Comparison of ENCODE assay signal across 14 cellular contexts in genomic region chr12:54257332-54257731, GRCh38. TPM values are rescaled to one million over a fixed set of nuclear protein-coding genes. Genes with fewer than 3 reads are reported as not detected.
A peak's percentile ranks its signal among the peaks of the same experiment; 100 is the strongest.
DNase-seq lines count a peak whose midpoint lies in the region; ATAC-seq and TF ChIP-seq lines count a peak whose summit lies in the region.
"Had no signal": no experiment of that assay in that cellular context is flagged by ENCODE, and none has a peak within 500 bp of the region (broad histone marks: within the 10 kb centered on the region; RNA-seq: fewer than 3 reads in every experiment).

No MANE protein-coding gene starts in this region.

- intact Hi-C loops in activated T-helper 1 cell treated with anti-CD3 and anti-CD28 coated beads, Interleukin-12 subunit alpha, Interleukin-12 subunit beta, Interleukin-2, Interleukin-4 antibody, amounts not matched to agents 30 ng/mL and 10 ng/mL and 1 ng/mL, durations not matched to agents 14 hours and 24 hours and 36 hours (cut with micrococcal nuclease): no loop called here
- intact Hi-C loops in testis (cut with DNase I; ENCODE audit: low total_unique reads): no loop called here

- peak overlapping the region; percentile 100 for H3K27ac ChIP-seq in HUES64 (ENCODE audit: low read depth, low read length)
- H3K27ac ChIP-seq in iPS-18a (ENCODE audit: low read length): peak overlapping the region; percentile 99
- no peak overlapping the region for H3K27ac ChIP-seq in testis
- H3K27ac ChIP-seq in foreskin keratinocyte: no peak overlapping the region

- no peaks in the 10 kb centered on the region for H3K9me3 ChIP-seq in HUES64 (ENCODE audit: insufficient read depth, low read depth, low read length)
- no peaks in the 10 kb centered on the region for H3K9me3 ChIP-seq in iPS-18a (ENCODE audit: control insufficient read depth, low read depth, low read length)
- no peaks in the 10 kb centered on the region for H3K9me3 ChIP-seq in testis

- H3K4me1 ChIP-seq in HUES64 (ENCODE audit: insufficient read depth, low read length) (peaks cover 44% of the 10 kb centered on the region), iPS-18a (ENCODE audit: control insufficient read depth, low read depth, low read length) (peaks cover 41% of the 10 kb centered on the region), testis (peaks cover 33% of the 10 kb centered on the region), foreskin keratinocyte (peaks cover 27% of the 10 kb centered on the region)

- peak overlapping the region; percentile 31 for H3K27ac Mint-ChIP-seq in activated T-helper 1 cell treated with anti-CD3 and anti-CD28 coated beads, Interleukin-12 subunit alpha, Interleukin-12 subunit beta, Interleukin-2, Interleukin-4 antibody, amounts not matched to agents 30 ng/mL and 10 ng/mL and 1 ng/mL, durations not matched to agents 14 hours and 24 hours and 36 hours
- H3K27ac Mint-ChIP-seq in stimulated activated effector memory CD8-positive, alpha-beta T cell treated with anti-CD3 and anti-CD28 coated beads, Interleukin-12 subunit alpha, Interleukin-12 subunit beta, amount 100 ng/mL, for 72 hours: peak overlapping the region; percentile 16
- H3K27ac Mint-ChIP-seq: activated naive CD8-positive, alpha-beta T cell treated with anti-CD3 and anti-CD28 coated beads for 36 hours had no signal

- no peaks in the 10 kb centered on the region for H3K9me3 Mint-ChIP-seq in activated T-helper 1 cell treated with anti-CD3 and anti-CD28 coated beads, Interleukin-12 subunit alpha, Interleukin-12 subunit beta, Interleukin-2, Interleukin-4 antibody, amounts not matched to agents 30 ng/mL and 10 ng/mL and 1 ng/mL, durations not matched to agents 14 hours and 24 hours and 36 hours
- no peaks in the 10 kb centered on the region for H3K9me3 Mint-ChIP-seq in stimulated activated effector memory CD8-positive, alpha-beta T cell treated with anti-CD3 and anti-CD28 coated beads, Interleukin-12 subunit alpha, Interleukin-12 subunit beta, amount 100 ng/mL, for 72 hours
- H3K9me3 Mint-ChIP-seq: activated naive CD8-positive, alpha-beta T cell treated with anti-CD3 and anti-CD28 coated beads for 36 hours; IgD-negative memory B cell had no signal

- peaks cover 19% of the 10 kb centered on the region for H3K4me1 Mint-ChIP-seq in activated T-helper 1 cell treated with anti-CD3 and anti-CD28 coated beads, Interleukin-12 subunit alpha, Interleukin-12 subunit beta, Interleukin-2, Interleukin-4 antibody, amounts not matched to agents 30 ng/mL and 10 ng/mL and 1 ng/mL, durations not matched to agents 14 hours and 24 hours and 36 hours (ENCODE audit: low read depth)
- peaks cover 9% of the 10 kb centered on the region for H3K4me1 Mint-ChIP-seq in stimulated activated effector memory CD8-positive, alpha-beta T cell treated with anti-CD3 and anti-CD28 coated beads, Interleukin-12 subunit alpha, Interleukin-12 subunit beta, amount 100 ng/mL, for 72 hours

- H3K36me3 ChIP-seq in HUES64 (ENCODE audit: insufficient read depth, low read length): peaks cover 51% of the 10 kb centered on the region
- peaks cover 38% of the 10 kb centered on the region for H3K36me3 ChIP-seq in iPS-18a (ENCODE audit: control insufficient read depth, low read depth, low read length)
- no peaks in the 10 kb centered on the region for H3K36me3 ChIP-seq in testis (ENCODE audit: low read depth, missing control alignments)

- peak overlapping the region; percentile 97; the same call in 1 of the 2 replicates for H3K9ac ChIP-seq in HUES64 (ENCODE audit: low read depth, low read length)
- H3K9ac ChIP-seq in iPS-18a (ENCODE audit: low read length): peak overlapping the region; percentile 91

- H3K27me3 ChIP-seq in HUES64 (ENCODE audit: insufficient read depth, low read length) (no peaks in the 10 kb centered on the region), iPS-18a (ENCODE audit: control insufficient read depth, insufficient read depth, low read length) (no peaks in the 10 kb centered on the region), testis (no peaks in the 10 kb centered on the region), foreskin keratinocyte (no peaks in the 10 kb centered on the region)

- DNase-seq in activated T-helper 1 cell treated with anti-CD3 and anti-CD28 coated beads, Interleukin-12 subunit alpha, Interleukin-12 subunit beta, Interleukin-2, Interleukin-4 antibody, amounts not matched to agents 30 ng/mL and 10 ng/mL and 1 ng/mL, durations not matched to agents 14 hours and 24 hours and 36 hours (ENCODE audit: low spot score): no peak
- DNase-seq in stimulated activated effector memory CD8-positive, alpha-beta T cell treated with anti-CD3 and anti-CD28 coated beads, Interleukin-12 subunit alpha, Interleukin-12 subunit beta, amount 100 ng/mL, for 72 hours (ENCODE audit: low spot score in 2 of 2): no peak
- DNase-seq in testis: no peak
- no peak for DNase-seq in foreskin keratinocyte
- DNase-seq: activated naive CD8-positive, alpha-beta T cell treated with anti-CD3 and anti-CD28 coated beads for 36 hours; NCI-H1436; NCI-H526 treated with DMSO at 0.1 percent for 48 hours had no signal

- H3K4me3 ChIP-seq in HUES64 (ENCODE audit: low read length) (no peak overlapping the region), iPS-18a (ENCODE audit: low read length) (no peak overlapping the region), testis (no peak overlapping the region)

- H3K4me3 Mint-ChIP-seq in activated T-helper 1 cell treated with anti-CD3 and anti-CD28 coated beads, Interleukin-12 subunit alpha, Interleukin-12 subunit beta, Interleukin-2, Interleukin-4 antibody, amounts not matched to agents 30 ng/mL and 10 ng/mL and 1 ng/mL, durations not matched to agents 14 hours and 24 hours and 36 hours: no peak overlapping the region
- no peak overlapping the region for H3K4me3 Mint-ChIP-seq in stimulated activated effector memory CD8-positive, alpha-beta T cell treated with anti-CD3 and anti-CD28 coated beads, Interleukin-12 subunit alpha, Interleukin-12 subunit beta, amount 100 ng/mL, for 72 hours
- H3K4me3 Mint-ChIP-seq: IgD-negative memory B cell had no signal

- WGBS in HUES64: 89% methylated on average over 8 of the region's 8 CpGs
- 84 to 91% methylated on average over 6 to 8 of the region's 8 CpGs for WGBS in testis, 2 donors

- ATAC-seq in stimulated activated effector memory CD8-positive, alpha-beta T cell treated with anti-CD3 and anti-CD28 coated beads, Interleukin-12 subunit alpha, Interleukin-12 subunit beta, amount 100 ng/mL, for 72 hours: no peak
- ATAC-seq in HG02763 (IDR thresholded peaks at IDR 0.05; ENCODE audit: unreplicated experiment): no peak
- no peak for ATAC-seq in HG02981 (IDR thresholded peaks at IDR 0.05; ENCODE audit: unreplicated experiment)
- ATAC-seq in foreskin keratinocyte: no peak

- no peak for TF ChIP-seq POLR2A in testis (IDR thresholded peaks at IDR 0.05)

- no peaks in the 10 kb centered on the region for H3K27me3 Mint-ChIP-seq in activated T-helper 1 cell treated with anti-CD3 and anti-CD28 coated beads, Interleukin-12 subunit alpha, Interleukin-12 subunit beta, Interleukin-2, Interleukin-4 antibody, amounts not matched to agents 30 ng/mL and 10 ng/mL and 1 ng/mL, durations not matched to agents 14 hours and 24 hours and 36 hours (ENCODE audit: insufficient read depth)
- H3K27me3 Mint-ChIP-seq: activated naive CD8-positive, alpha-beta T cell treated with anti-CD3 and anti-CD28 coated beads for 36 hours; IgD-negative memory B cell had no signal

- H3K36me3 Mint-ChIP-seq in activated T-helper 1 cell treated with anti-CD3 and anti-CD28 coated beads, Interleukin-12 subunit alpha, Interleukin-12 subunit beta, Interleukin-2, Interleukin-4 antibody, amounts not matched to agents 30 ng/mL and 10 ng/mL and 1 ng/mL, durations not matched to agents 14 hours and 24 hours and 36 hours (ENCODE audit: low read depth): peaks cover 16% of the 10 kb centered on the region
- peaks cover 57% of the 10 kb centered on the region for H3K36me3 Mint-ChIP-seq in stimulated activated effector memory CD8-positive, alpha-beta T cell treated with anti-CD3 and anti-CD28 coated beads, Interleukin-12 subunit alpha, Interleukin-12 subunit beta, amount 100 ng/mL, for 72 hours

- TF ChIP-seq CTCF in testis (IDR thresholded peaks at IDR 0.05): no peak
- no peak for TF ChIP-seq CTCF in foreskin keratinocyte (conservative IDR thresholded peaks at IDR 0.05)

RNA-seq across cellular contexts. Expression of gene CBX5, which starts 22.6 kb away (rescaled TPM):
- 84.3 TPM for polyA plus RNA-seq in HUES64 (2013, experiment 1 of 2)
- 96.8 TPM for polyA plus RNA-seq in HUES64 (2013, experiment 2 of 2)
- 99.8 and 106 TPM in 2 replicates for total RNA-seq in activated T-helper 1 cell treated with anti-CD3 and anti-CD28 coated beads, Interleukin-12 subunit alpha, Interleukin-12 subunit beta, Interleukin-2, Interleukin-4 antibody, amounts not matched to agents 30 ng/mL and 10 ng/mL and 1 ng/mL, durations not matched to agents 14 hours and 24 hours and 36 hours
- 10 to 100 TPM; 52.7 to 63.9 TPM for total RNA-seq in testis
- polyA plus RNA-seq in testis (ENCODE audit: insufficient read depth, low read depth, low replicate concordance): 66.4 TPM
- 67.9 and 70.7 TPM in 2 replicates for total RNA-seq in foreskin keratinocyte
- 20.5 and 24.4 TPM in 2 replicates for polyA plus RNA-seq in foreskin keratinocyte

RNA-seq across cellular contexts. Expression of gene HNRNPA1, which starts 23.2 kb away (rescaled TPM):
- 2,281 TPM for polyA plus RNA-seq in HUES64 (2013, experiment 1 of 2)
- 2,616 TPM for polyA plus RNA-seq in HUES64 (2013, experiment 2 of 2)
- total RNA-seq in activated T-helper 1 cell treated with anti-CD3 and anti-CD28 coated beads, Interleukin-12 subunit alpha, Interleukin-12 subunit beta, Interleukin-2, Interleukin-4 antibody, amounts not matched to agents 30 ng/mL and 10 ng/mL and 1 ng/mL, durations not matched to agents 14 hours and 24 hours and 36 hours: 1,740 and 1,765 TPM in 2 replicates
- total RNA-seq in testis: 100 to 1,000 TPM; 250 to 293 TPM
- 534 TPM for polyA plus RNA-seq in testis (ENCODE audit: insufficient read depth, low read depth, low replicate concordance)
- total RNA-seq in foreskin keratinocyte: 812 and 1,049 TPM in 2 replicates
- 1,089 and 1,295 TPM in 2 replicates for polyA plus RNA-seq in foreskin keratinocyte

RNA-seq across cellular contexts. Expression of gene NFE2, which starts 43.5 kb away (rescaled TPM):
- polyA plus RNA-seq in HUES64 (2013, experiment 1 of 2): 1.3 TPM
- 2.3 TPM for polyA plus RNA-seq in HUES64 (2013, experiment 2 of 2)
- not detected in 2 replicates for total RNA-seq in activated T-helper 1 cell treated with anti-CD3 and anti-CD28 coated beads, Interleukin-12 subunit alpha, Interleukin-12 subunit beta, Interleukin-2, Interleukin-4 antibody, amounts not matched to agents 30 ng/mL and 10 ng/mL and 1 ng/mL, durations not matched to agents 14 hours and 24 hours and 36 hours
- total RNA-seq in testis (1 to 10 TPM in 1 of 2 donors, under 1 TPM in 1; 0.94 to 1.9 TPM), foreskin keratinocyte (0.07 and 0.14 TPM in 2 replicates)
- polyA plus RNA-seq in testis (ENCODE audit: insufficient read depth, low read depth, low replicate concordance) (2.6 TPM), foreskin keratinocyte (0.07 TPM in 2 replicates)
- total RNA-seq: activated CD8-positive, alpha-beta memory T cell treated with anti-CD3 and anti-CD28 coated beads for 36 hours; activated naive CD8-positive, alpha-beta T cell treated with anti-CD3 and anti-CD28 coated beads for 36 hours; dermis microvascular lymphatic vessel endothelial cell had no signal

Comparison
In these comparisons a context has a peak if more than half of its experiments do, and no peak if none do; other contexts are left out.
1. H3K27ac ChIP-seq: peak in HUES64 (single experiment) and iPS-18a (single experiment); none in testis (0 of 2) and foreskin keratinocyte (single experiment).